In genomic region chr19:13139633-13140311, GRCh38 we compare ENCODE assay signal across 18 cellular contexts. TPM values are rescaled to one million over a fixed set of nuclear protein-coding genes. Genes with fewer than 3 reads are reported as not detected.
DNase-seq lines count a peak whose midpoint lies in the region; ATAC-seq and TF ChIP-seq lines count a peak whose summit lies in the region.
"Had no signal": no experiment of that assay in that cellular context is flagged by ENCODE, and none has a peak within 500 bp of the region (broad histone marks: within the 10 kb centered on the region; RNA-seq: fewer than 3 reads in every experiment).

No MANE protein-coding gene starts in this region.

- H3K36me3 ChIP-seq in BLaER1 (peaks cover 77% of the 10 kb centered on the region), Caco-2 (ENCODE audit: control insufficient read depth, insufficient read depth, low read length) (peaks cover 1% of the 10 kb centered on the region; the same call in 1 of the 2 replicates), SJSA1 (peaks cover 61% of the 10 kb centered on the region), endodermal cell (ENCODE audit: control insufficient read depth, insufficient read depth, low read length) (peaks cover 32% of the 10 kb centered on the region), upper lobe of right lung (peaks cover 45% of the 10 kb centered on the region)

- 91 to 97% methylated on average over 4 to 10 of the region's 11 CpGs for WGBS in endodermal cell (ENCODE audit: insufficient coverage in 1 of 2, insufficient read length in 1 of 2), 2 experiments

- H3K9me3 Mint-ChIP-seq in Caco-2 (ENCODE audit: unreplicated experiment) (no peaks in the 10 kb centered on the region), endodermal cell (no peaks in the 10 kb centered on the region)
- H3K9me3 Mint-ChIP-seq: T-cell had no signal

- H3K27me3 Mint-ChIP-seq in Caco-2 (ENCODE audit: insufficient read depth, unreplicated experiment) (no peaks in the 10 kb centered on the region), endodermal cell (ENCODE audit: insufficient read depth) (peaks cover 2% of the 10 kb centered on the region)
- H3K27me3 Mint-ChIP-seq: B cell, T-cell had no signal

- TF ChIP-seq CTCF in Caco-2 (IDR thresholded peaks at IDR 0.05; ENCODE audit: insufficient read depth in 1 of 2, low read depth in 1 of 2, low read length in 1 of 2, severe bottlenecking in 1 of 2, unreplicated experiment in 1 of 2) (no peak), endodermal cell (conservative IDR thresholded peaks at IDR 0.05) (no peak), dorsolateral prefrontal cortex (IDR thresholded peaks at IDR 0.05 in 54 of 56, conservative IDR thresholded peaks at IDR 0.05 in 2 of 56; ENCODE audit: low read depth in 1 of 56, partially characterized antibody in 56 of 56) (no peak), upper lobe of right lung (IDR thresholded peaks at IDR 0.05) (no peak)

- CTCF ChIA-PET in Caco-2 (lab: Charles Lee): no interaction called here

- H3K27me3 ChIP-seq in BLaER1: no peaks in the 10 kb centered on the region
- H3K27me3 ChIP-seq in Caco-2 (replicated peaks; ENCODE audit: control insufficient read depth, insufficient read depth, low read length): no peaks in the 10 kb centered on the region
- H3K27me3 ChIP-seq in SJSA1 (replicated peaks): no peaks in the 10 kb centered on the region
- H3K27me3 ChIP-seq in endodermal cell (ENCODE audit: control insufficient read depth, insufficient read depth, low read length, poor library complexity, severe bottlenecking): no peaks in the 10 kb centered on the region
- H3K27me3 ChIP-seq in dorsolateral prefrontal cortex: no peaks in the 10 kb centered on the region
- no peaks in the 10 kb centered on the region for H3K27me3 ChIP-seq in upper lobe of right lung
- H3K27me3 ChIP-seq: hepatocyte, upper lobe of left lung had no signal

- intact Hi-C loops in Caco-2 (cut with micrococcal nuclease; ENCODE audit: unreplicated experiment) (no loop called here), dorsolateral prefrontal cortex (cut with DNase I) (no loop called here), cardiac septum (cut with DNase I) (no loop called here), upper lobe of right lung (cut with DNase I) (no loop called here)

- H3K4me1 ChIP-seq in BLaER1 (peaks cover 22% of the 10 kb centered on the region), Caco-2 (peaks cover 3% of the 10 kb centered on the region; the same call in 1 of the 2 replicates), SJSA1 (replicated peaks) (peaks cover 35% of the 10 kb centered on the region), endodermal cell (ENCODE audit: control insufficient read depth, insufficient read depth, low read length) (no peaks in the 10 kb centered on the region), upper lobe of right lung (no peaks in the 10 kb centered on the region)

- no peak overlapping the region for H3K27ac Mint-ChIP-seq in Caco-2 (ENCODE audit: unreplicated experiment)
- H3K27ac Mint-ChIP-seq in endodermal cell: peak overlapping the region; percentile 76
- H3K27ac Mint-ChIP-seq: B cell, T-cell had no signal

- H3K4me3 ChIP-seq in BLaER1: no peak overlapping the region
- no peak overlapping the region for H3K4me3 ChIP-seq in Caco-2 (ENCODE audit: low read depth, low read length)
- H3K4me3 ChIP-seq in SJSA1: no peak overlapping the region
- no peak overlapping the region for H3K4me3 ChIP-seq in endodermal cell (ENCODE audit: low read length)
- no peak overlapping the region for H3K4me3 ChIP-seq in dorsolateral prefrontal cortex
- no peak overlapping the region for H3K4me3 ChIP-seq in upper lobe of right lung
- H3K4me3 ChIP-seq: hepatocyte, upper lobe of left lung had no signal

- H3K4me1 Mint-ChIP-seq in Caco-2 (ENCODE audit: low read depth, unreplicated experiment) (no peaks in the 10 kb centered on the region), endodermal cell (peaks cover 6% of the 10 kb centered on the region)
- H3K4me1 Mint-ChIP-seq: B cell, T-cell had no signal

- H3K9me3 ChIP-seq in BLaER1 (no peaks in the 10 kb centered on the region), Caco-2 (no peaks in the 10 kb centered on the region), SJSA1 (replicated peaks) (no peaks in the 10 kb centered on the region), endodermal cell (ENCODE audit: control insufficient read depth, low read length) (no peaks in the 10 kb centered on the region), upper lobe of right lung (no peaks in the 10 kb centered on the region)
- H3K9me3 ChIP-seq: upper lobe of left lung had no signal

- no peak for DNase-seq in Caco-2
- DNase-seq in SJSA1 (ENCODE audit: low read depth in 1 of 2, low spot score in 2 of 2): peak in 1 of 2 experiments; percentile 50
- DNase-seq in endodermal cell: no peak
- DNase-seq in dorsolateral prefrontal cortex: no peak
- DNase-seq in cardiac septum (ENCODE audit: low spot score): no peak
- no peak for DNase-seq in upper lobe of right lung
- DNase-seq: cortex of kidney; left ventricle myocardium superior; NCI-H146; NCI-H2171 treated with DMSO at 0.1 percent for 48 hours; NCI-H526 treated with DMSO at 0.1 percent for 48 hours; SHP77; stimulated activated CD4-positive, alpha-beta T cell treated with anti-CD3 and anti-CD28 coated beads, Interleukin-4, amount 100 ng/mL, for 1 hour; T-cell; upper lobe of left lung had no signal

- peak overlapping the region; percentile 36 for H3K4me2 ChIP-seq in BLaER1
- H3K4me2 ChIP-seq: hepatocyte had no signal

- TSS peak; percentile 44 for BruUV-seq in Caco-2 (replicated peaks; lab: Mats Ljungman, UMichigan)

- POLR2A ChIA-PET in Caco-2 (lab: Charles Lee): interaction anchor here (0.6 kb wide), 1 partner anchor 137 kb away, joined by 3 read pairs; no protein-coding TSS in a partner anchor

- H3K4me3 Mint-ChIP-seq in Caco-2 (ENCODE audit: unreplicated experiment): no peak overlapping the region
- no peak overlapping the region for H3K4me3 Mint-ChIP-seq in endodermal cell
- H3K4me3 Mint-ChIP-seq: B cell, T-cell had no signal

- H4K20me1 ChIP-seq in BLaER1: peaks cover 41% of the 10 kb centered on the region

- H3K27ac ChIP-seq in BLaER1 (peak overlapping the region; percentile 65), SJSA1 (peak overlapping the region; percentile 50; the same call in 1 of the 2 replicates), endodermal cell (ENCODE audit: low read depth, low read length) (no peak overlapping the region), dorsolateral prefrontal cortex (peak overlapping the region in 20 of 59 donors; percentile 9 to 72 (median 42)), upper lobe of right lung (no peak overlapping the region)
- H3K27ac ChIP-seq: hepatocyte had no signal

- peak overlapping the region; percentile 63 for H3K9ac ChIP-seq in BLaER1
- no peak overlapping the region for H3K9ac ChIP-seq in endodermal cell (ENCODE audit: extremely low read depth, low read length, poor library complexity, severe bottlenecking)

- H3K36me3 Mint-ChIP-seq in Caco-2 (ENCODE audit: insufficient read depth, unreplicated experiment): peaks cover 43% of the 10 kb centered on the region
- peaks cover 36% of the 10 kb centered on the region for H3K36me3 Mint-ChIP-seq in endodermal cell (ENCODE audit: low read depth)

- ATAC-seq in upper lobe of right lung: no peak
- ATAC-seq: left ventricle myocardium superior, T-cell had no signal

RNA-seq across cellular contexts. Expression of gene STX10, which starts 10.4 kb away (rescaled TPM):
- 19.3 and 26.4 TPM in 2 replicates for total RNA-seq in Caco-2 (2022)
- total RNA-seq in SJSA1 (2014; rRNA removed; shearing (Covaris generic)): 106 and 125 TPM in 2 replicates
- 10 to 100 TPM; 30.8 to 34.8 TPM for total RNA-seq in endodermal cell
- 44.8 TPM for polyA plus RNA-seq in endodermal cell (2013, experiment 1 of 2)
- 42.4 TPM for polyA plus RNA-seq in endodermal cell (2013, experiment 2 of 2)
- 10 to 100 TPM; 21.7 to 50.2 (median 33.8) TPM for total RNA-seq in dorsolateral prefrontal cortex
- 25.7 TPM for total RNA-seq in cardiac septum
- 65.4 TPM for total RNA-seq in upper lobe of right lung

RNA-seq across cellular contexts. Expression of gene IER2, which starts 10.4 kb away (rescaled TPM):
- total RNA-seq in Caco-2 (2022) (72.0 and 72.4 TPM in 2 replicates), endodermal cell (10 to 100 TPM; 55.3 to 66.6 TPM), dorsolateral prefrontal cortex (10 to 100 TPM; 15.7 to 43.8 (median 25.6) TPM), cardiac septum (28.4 TPM), upper lobe of right lung (104 TPM)
- 12.3 and 25.5 TPM in 2 replicates for total RNA-seq in SJSA1 (2014; rRNA removed; shearing (Covaris generic))
- polyA plus RNA-seq in endodermal cell (2013, experiment 1 of 2): 51.9 TPM
- 52.6 TPM for polyA plus RNA-seq in endodermal cell (2013, experiment 2 of 2)

RNA-seq across cellular contexts. Expression of gene NACC1, which starts 21.7 kb away (rescaled TPM):
- total RNA-seq in Caco-2 (2022) (89.6 and 92.7 TPM in 2 replicates), endodermal cell (100 to 1,000 TPM; 164 to 172 TPM), dorsolateral prefrontal cortex (100 to 1,000 TPM in 5 of 120 experiments, 10 to 100 TPM in 115; 54.8 to 122 (median 79.3) TPM), cardiac septum (33.8 TPM), upper lobe of right lung (39.8 TPM)
- total RNA-seq in SJSA1 (2014; rRNA removed; shearing (Covaris generic)): 48.9 and 75.9 TPM in 2 replicates
- polyA plus RNA-seq in endodermal cell (2013, experiment 1 of 2): 61.1 TPM
- polyA plus RNA-seq in endodermal cell (2013, experiment 2 of 2): 53.8 TPM

RNA-seq across cellular contexts. Expression of gene TRMT1, which starts 23.2 kb away (rescaled TPM):
- total RNA-seq in Caco-2 (2022) (42.6 and 46.4 TPM in 2 replicates), endodermal cell (10 to 100 TPM; 51.3 to 66.2 TPM), dorsolateral prefrontal cortex (10 to 100 TPM; 30.6 to 70.9 (median 40.8) TPM), cardiac septum (17.5 TPM), upper lobe of right lung (33.7 TPM)
- total RNA-seq in SJSA1 (2014; rRNA removed; shearing (Covaris generic)): 29.6 and 49.9 TPM in 2 replicates
- 37.5 TPM for polyA plus RNA-seq in endodermal cell (2013, experiment 1 of 2)
- 35.3 TPM for polyA plus RNA-seq in endodermal cell (2013, experiment 2 of 2)

RNA-seq across cellular contexts. Expression of gene LYL1, which starts 37.1 kb away (rescaled TPM):
- total RNA-seq in Caco-2 (2022): 0.35 and 0.59 TPM in 2 replicates
- total RNA-seq in SJSA1 (2014; rRNA removed; shearing (Covaris generic)): not detected in 2 replicates
- total RNA-seq in endodermal cell: 1 to 10 TPM; 1.9 to 2.0 TPM
- 1.00 TPM for polyA plus RNA-seq in endodermal cell (2013, experiment 1 of 2)
- polyA plus RNA-seq in endodermal cell (2013, experiment 2 of 2): 1.1 TPM
- total RNA-seq in dorsolateral prefrontal cortex: 10 to 100 TPM in 2 of 120 experiments, 1 to 10 TPM in 118; 1.0 to 11.8 (median 4.5) TPM
- total RNA-seq in cardiac septum: 9.4 TPM
- total RNA-seq in upper lobe of right lung: 21.8 TPM

Comparison
In these comparisons a context has a peak if more than half of its experiments do, and no peak if none do; other contexts are left out.
1. H3K27ac ChIP-seq: peak in BLaER1 (single experiment) and SJSA1 (single experiment); none in endodermal cell (single experiment) and upper lobe of right lung (single experiment).